Comparison of ENCODE assay signal across 8 cellular contexts in genomic region chr15:95639208-95639607, GRCh38.
"Had no signal": no experiment of that assay in that cellular context is flagged by ENCODE, and none has a peak within 500 bp of the region (broad histone marks: within the 10 kb centered on the region; RNA-seq: fewer than 3 reads in every experiment).

No MANE protein-coding gene starts in this region.

- H3K4me3 Mint-ChIP-seq: IgD-negative memory B cell had no signal

- H3K27ac Mint-ChIP-seq: IgD-negative memory B cell had no signal

- FAIRE-seq: HepG2, HTR-8/SVneo had no signal

- H3K27me3 Mint-ChIP-seq: IgD-negative memory B cell had no signal

- H3K9ac ChIP-seq: KMS-11 had no signal

- H3K36me3 Mint-ChIP-seq: IgD-negative memory B cell had no signal

- H3K4me1 Mint-ChIP-seq: IgD-negative memory B cell had no signal

- H3K4me2 ChIP-seq: KMS-11 had no signal

- ATAC-seq: HepG2 had no signal

- H3K27ac ChIP-seq: HL-60, KMS-11 had no signal

- DNase-seq: IMR-90, KBM-7, KG1 had no signal
